Comparison of ENCODE assay signal across 6 cellular contexts in the genomic region with DNA sequence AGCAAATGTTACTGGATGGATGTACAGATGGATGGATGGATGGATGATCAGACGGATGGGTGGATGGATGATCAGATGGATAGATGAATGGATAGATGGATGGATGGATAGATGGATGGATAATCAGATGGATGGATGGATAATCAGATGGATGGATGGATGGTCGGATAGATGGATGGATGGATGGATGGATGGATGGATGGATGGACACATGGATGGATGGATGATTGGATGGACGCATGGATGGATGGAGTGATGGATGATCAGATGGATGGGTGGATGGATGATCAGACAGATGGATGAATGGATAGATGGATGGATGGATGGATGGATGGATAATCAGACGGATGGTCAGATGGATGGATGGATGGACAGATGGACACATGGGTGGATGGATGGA.
"Had no signal": no experiment of that assay in that cellular context is flagged by ENCODE, and none has a peak within 500 bp of the region (broad histone marks: within the 10 kb centered on the region; RNA-seq: fewer than 3 reads in every experiment).

No MANE protein-coding gene starts in this region.

- DNase-seq: H7, KBM-7 had no signal

- H3K36me3 ChIP-seq: HAP-1 had no signal

- ATAC-seq: GM23338, HCT116 had no signal

- FAIRE-seq: HTR-8/SVneo had no signal

- H2AFZ ChIP-seq: GM23338 had no signal

- H3K4me3 ChIP-seq: GM23338, HAP-1 had no signal

- H3K4me1 ChIP-seq: HAP-1 had no signal

- H3K4me2 ChIP-seq: GM23338 had no signal
